ENCODE assay signal across 15 cellular contexts in the genomic region with DNA sequence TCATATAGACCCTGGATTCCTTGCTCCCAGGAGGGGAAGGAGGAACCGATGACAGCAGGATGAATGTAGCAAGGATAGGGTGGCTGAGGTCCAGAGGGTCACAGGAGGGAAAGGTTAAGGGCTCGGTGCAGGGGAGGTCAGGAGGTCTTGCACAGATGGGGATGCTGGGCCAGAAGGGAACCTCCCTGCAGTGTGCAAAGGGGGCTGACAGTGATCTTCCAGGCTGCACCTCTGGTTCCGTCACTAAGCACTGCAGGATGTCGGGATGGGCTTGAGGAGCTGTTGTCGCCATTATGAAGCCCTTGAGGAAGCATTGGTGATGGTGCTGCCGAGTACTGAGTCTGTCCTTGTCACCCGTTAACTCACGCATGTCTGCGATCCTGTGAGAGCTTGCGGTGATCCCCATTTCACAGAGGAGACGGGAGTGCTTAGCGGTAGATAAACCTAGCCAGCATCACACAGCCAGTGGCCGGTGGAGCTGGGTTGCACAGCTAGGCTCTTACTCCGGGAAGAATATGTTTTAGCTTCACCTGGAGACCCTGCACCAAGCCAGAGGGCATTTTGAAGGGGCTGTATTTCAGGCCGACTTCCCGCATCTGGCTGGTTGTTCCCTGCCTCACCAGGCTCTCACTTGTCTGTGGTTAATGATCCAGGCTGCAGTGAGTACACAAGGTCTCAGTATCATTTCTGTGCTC.
DNase-seq lines count a peak whose midpoint lies in the region; ATAC-seq and TF ChIP-seq lines count a peak whose summit lies in the region.
"Had no signal": no experiment of that assay in that cellular context is flagged by ENCODE, and none has a peak within 500 bp of the region (broad histone marks: within the 10 kb centered on the region; RNA-seq: fewer than 3 reads in every experiment).

No MANE protein-coding gene starts in this region.

- 71 to 78% methylated on average over 10 to 16 of the region's 16 CpGs for WGBS in esophagus squamous epithelium, 2 donors

- TF ChIP-seq CTCF in esophagus squamous epithelium (IDR thresholded peaks at IDR 0.05): no peak
- no peak for TF ChIP-seq CTCF in nephron progenitor cell (IDR thresholded peaks at IDR 0.05)
- no peak for TF ChIP-seq CTCF in vagina (IDR thresholded peaks at IDR 0.05)
- no peak for TF ChIP-seq CTCF in osteocyte (IDR thresholded peaks at IDR 0.05)

- H3K4me3 Mint-ChIP-seq in nephron progenitor cell: peak overlapping the region; percentile 43
- no peak overlapping the region for H3K4me3 Mint-ChIP-seq in osteocyte (ENCODE audit: unreplicated experiment)
- H3K4me3 Mint-ChIP-seq: naive B cell had no signal

- H3K27me3 Mint-ChIP-seq in nephron progenitor cell (ENCODE audit: low read depth, poor library complexity) (no peaks in the 10 kb centered on the region), osteocyte (ENCODE audit: unreplicated experiment) (no peaks in the 10 kb centered on the region)
- H3K27me3 Mint-ChIP-seq: naive B cell had no signal

- intact Hi-C loops in left cardiac atrium (cut with DNase I) (loop anchor here (10.0 kb wide), 3 partner anchors 128 to 718 kb away; no protein-coding TSS in a partner anchor), left ventricle myocardium superior (cut with micrococcal nuclease) (loop anchor here (10.0 kb wide), 1 partner anchor 168 kb away; no protein-coding TSS in a partner anchor), esophagus squamous epithelium (cut with DNase I) (no loop called here), vagina (cut with DNase I) (no loop called here)

- H3K27me3 ChIP-seq in esophagus squamous epithelium (no peaks in the 10 kb centered on the region), vagina (no peaks in the 10 kb centered on the region)
- H3K27me3 ChIP-seq in effector memory CD4-positive, alpha-beta T cell (replicated peaks; ENCODE audit: control insufficient read depth, insufficient read depth, low read length, poor library complexity, severe bottlenecking): no peaks in the 10 kb centered on the region

- no peaks in the 10 kb centered on the region for H3K36me3 Mint-ChIP-seq in nephron progenitor cell (ENCODE audit: low read depth)
- H3K36me3 Mint-ChIP-seq in osteocyte (ENCODE audit: unreplicated experiment): peaks cover 10% of the 10 kb centered on the region

- peak overlapping the region; percentile 90 for H3K27ac Mint-ChIP-seq in nephron progenitor cell
- H3K27ac Mint-ChIP-seq in osteocyte (ENCODE audit: unreplicated experiment): no peak overlapping the region

- no peak overlapping the region for H3K4me3 ChIP-seq in esophagus squamous epithelium
- no peak overlapping the region for H3K4me3 ChIP-seq in vagina
- no peak overlapping the region for H3K4me3 ChIP-seq in effector memory CD4-positive, alpha-beta T cell (ENCODE audit: insufficient read depth, low read depth, low read length, poor library complexity, severe bottlenecking)

- no peaks in the 10 kb centered on the region for H3K9me3 Mint-ChIP-seq in nephron progenitor cell
- no peaks in the 10 kb centered on the region for H3K9me3 Mint-ChIP-seq in osteocyte (ENCODE audit: unreplicated experiment)

- no peak for TF ChIP-seq POLR2A in esophagus squamous epithelium (IDR thresholded peaks at IDR 0.05)
- TF ChIP-seq POLR2A in vagina (IDR thresholded peaks at IDR 0.05): no peak

- H3K9me3 ChIP-seq in esophagus squamous epithelium (no peaks in the 10 kb centered on the region), vagina (no peaks in the 10 kb centered on the region)
- H3K9me3 ChIP-seq in effector memory CD4-positive, alpha-beta T cell (ENCODE audit: control insufficient read depth, low read length): no peaks in the 10 kb centered on the region

- peaks cover 83% of the 10 kb centered on the region for H3K4me1 Mint-ChIP-seq in nephron progenitor cell
- H3K4me1 Mint-ChIP-seq in osteocyte (ENCODE audit: unreplicated experiment): peaks cover 16% of the 10 kb centered on the region

- H3K36me3 ChIP-seq in esophagus squamous epithelium (no peaks in the 10 kb centered on the region), vagina (no peaks in the 10 kb centered on the region)
- no peaks in the 10 kb centered on the region for H3K36me3 ChIP-seq in effector memory CD4-positive, alpha-beta T cell (ENCODE audit: control insufficient read depth, insufficient read depth, low read length)

- DNase-seq in left cardiac atrium: peak; percentile 14
- no peak for DNase-seq in left ventricle myocardium superior
- no peak for DNase-seq in esophagus squamous epithelium (lab: John Stamatoyannopoulos, UW)
- no peak for DNase-seq in nephron progenitor cell
- DNase-seq in vagina (ENCODE audit: extremely low spot score in 2 of 2): no peak
- DNase-seq in effector memory CD4-positive, alpha-beta T cell: no peak
- DNase-seq in activated CD4-positive, CD25-positive, alpha-beta regulatory T cell (lab: John Stamatoyannopoulos, UW): no peak
- DNase-seq in osteocyte (ENCODE audit: extremely low spot score, unreplicated experiment): no peak
- DNase-seq: ACHN; activated naive CD4-positive, alpha-beta T cell; Calu3; naive B cell; NCI-H1092; stimulated activated naive CD8-positive, alpha-beta T cell treated with anti-CD3 and anti-CD28 coated beads, Interleukin-15, Interleukin-2, amounts not matched to agents 100 U/mL and 50 U/mL, for 24 hours; SW 1271 had no signal

- H3K4me1 ChIP-seq in esophagus squamous epithelium (peaks cover 22 to 70% (median 40%) of the 10 kb centered on the region in 3 donors), vagina (peaks cover 41% of the 10 kb centered on the region)
- H3K4me1 ChIP-seq in effector memory CD4-positive, alpha-beta T cell (ENCODE audit: control insufficient read depth, insufficient read depth, low read length, poor library complexity, severe bottlenecking): peaks cover 10% of the 10 kb centered on the region

- ATAC-seq in left cardiac atrium (no peak), left ventricle myocardium superior (no peak)
- ATAC-seq: stimulated activated naive CD8-positive, alpha-beta T cell treated with anti-CD3 and anti-CD28 coated beads, Interleukin-15, Interleukin-2, amounts not matched to agents 100 U/mL and 50 U/mL, for 24 hours had no signal

- H3K27ac ChIP-seq in esophagus squamous epithelium (peak overlapping the region; percentile 23 to 87 (median 74)), vagina (peak overlapping the region; percentile 60)
- no peak overlapping the region for H3K27ac ChIP-seq in effector memory CD4-positive, alpha-beta T cell (ENCODE audit: insufficient read depth, low read length, poor library complexity, severe bottlenecking)

Comparison
In these comparisons a context has a peak if more than half of its experiments do, and no peak if none do; other contexts are left out.
1. intact Hi-C loops: an anchor here in left cardiac atrium (10.0 kb wide) and left ventricle myocardium superior (10.0 kb wide); none called in esophagus squamous epithelium and vagina.